12 cellular contexts compared by ENCODE assay signal in the genomic region with DNA sequence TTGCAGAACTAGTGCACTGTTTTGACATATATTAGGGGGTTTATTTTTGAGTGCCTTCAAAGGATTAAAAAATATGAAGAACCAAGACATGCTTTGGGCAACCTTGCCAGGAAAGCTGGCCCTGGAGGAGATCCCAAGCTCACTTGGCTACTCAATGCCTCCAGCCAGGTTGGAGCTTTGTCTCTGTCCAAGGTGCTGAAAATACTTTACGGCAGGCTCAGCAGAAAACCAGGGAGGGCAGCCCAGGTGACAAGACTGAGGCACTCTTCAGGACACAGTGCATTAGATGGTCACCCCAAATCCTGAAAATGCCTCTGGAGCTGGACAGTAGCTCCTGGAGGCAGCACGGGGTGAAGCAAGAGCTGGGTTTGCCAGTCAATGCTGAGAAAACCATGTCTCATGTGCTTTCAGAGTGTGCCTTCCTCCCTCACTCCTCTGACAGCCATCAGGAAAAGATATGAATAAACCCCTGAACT. TPM values are rescaled to one million over a fixed set of nuclear protein-coding genes. Genes with fewer than 3 reads are reported as not detected.
DNase-seq lines count a peak whose midpoint lies in the region; ATAC-seq and TF ChIP-seq lines count a peak whose summit lies in the region.
"Had no signal": no experiment of that assay in that cellular context is flagged by ENCODE, and none has a peak within 500 bp of the region (broad histone marks: within the 10 kb centered on the region; RNA-seq: fewer than 3 reads in every experiment).

No MANE protein-coding gene starts in this region.

- in situ Hi-C loops in KBM-7 (cut with MboI; ENCODE audit: low pct_unique_long_range_greater_than_20kb, low sequenced_read_pairs) (no loop called here), astrocyte of the cerebellum (cut with HindIII; ENCODE audit: low sequenced_read_pairs) (no loop called here)

- H2AFZ ChIP-seq in DND-41 (ENCODE audit: low read depth, low read length) = no peak overlapping the region

- peaks cover 27% of the 10 kb centered on the region for H3K27me3 ChIP-seq in DND-41 (ENCODE audit: insufficient read depth, low read length, poor library complexity)

- peaks cover 28% of the 10 kb centered on the region for H4K20me1 ChIP-seq in DND-41 (ENCODE audit: insufficient read depth, low read length)

- intact Hi-C loops in Right ventricle myocardium superior (cut with DNase I) = no loop called here

- H3K4me1 ChIP-seq in DND-41 (ENCODE audit: insufficient read depth, low read length) = peaks cover 18% of the 10 kb centered on the region

- H3K9ac ChIP-seq in DND-41 (ENCODE audit: low read depth, low read length) = no peak overlapping the region

- H3K27ac ChIP-seq in DND-41 (ENCODE audit: low read length) = no peak overlapping the region
- H3K27ac ChIP-seq: spleen had no signal

- H3K9me3 ChIP-seq in DND-41 (ENCODE audit: insufficient read depth, low read length, severe bottlenecking) = no peaks in the 10 kb centered on the region
- H3K9me3 ChIP-seq: spleen had no signal

- ATAC-seq in DND-41 (ENCODE audit: insufficient read depth, low read depth) (no peak), left lobe of liver (peak; percentile 51), HG03342 (IDR thresholded peaks at IDR 0.05; ENCODE audit: unreplicated experiment) (no peak), HG02973 (IDR thresholded peaks at IDR 0.05; ENCODE audit: unreplicated experiment) (no peak), Right ventricle myocardium superior (ENCODE audit: poor library complexity) (no peak)
- ATAC-seq: left ventricle myocardium superior, T-cell had no signal

- no peaks in the 10 kb centered on the region for H3K36me3 ChIP-seq in DND-41 (ENCODE audit: insufficient read depth, low read length)
- H3K36me3 ChIP-seq: spleen had no signal

- no peak for TF ChIP-seq CTCF in DND-41 (IDR thresholded peaks at IDR 0.05; ENCODE audit: borderline replicate concordance, extremely low read depth, low read length, poor library complexity, severe bottlenecking)
- TF ChIP-seq CTCF in astrocyte of the cerebellum (IDR thresholded peaks at IDR 0.05; ENCODE audit: low read depth, low read length, missing control alignments) = no peak

- peak; percentile 54 for DNase-seq in DND-41
- DNase-seq in KBM-7 = peak; percentile 57
- peak; percentile 26 for DNase-seq in astrocyte of the cerebellum (ENCODE audit: low read depth)
- no peak for DNase-seq in left lobe of liver (ENCODE audit: low spot score)
- DNase-seq in T-helper 9 cell = no peak
- DNase-seq in Right ventricle myocardium superior = no peak
- DNase-seq: left ventricle myocardium superior, spleen had no signal

- H3K4me2 ChIP-seq in DND-41 (ENCODE audit: insufficient read depth, low read length) = no peak overlapping the region

- H3K79me2 ChIP-seq in DND-41 (ENCODE audit: insufficient read depth, low read length) = no peaks in the 10 kb centered on the region

- no peak overlapping the region for H3K4me3 ChIP-seq in DND-41 (ENCODE audit: low read depth in 1 of 2, low read length in 2 of 2)
- no peak overlapping the region for H3K4me3 ChIP-seq in astrocyte of the cerebellum (ENCODE audit: low read depth, low read length)
- H3K4me3 ChIP-seq: spleen had no signal

RNA-seq across cellular contexts. Expression of a gene that starts 5.8 kb away (rescaled TPM):
- 0.28 TPM for total RNA-seq in left lobe of liver
- total RNA-seq in Right ventricle myocardium superior = 88.9 TPM

RNA-seq across cellular contexts. Expression of a gene that starts 6.9 kb away (rescaled TPM):
- total RNA-seq in left lobe of liver (8.7 TPM), Right ventricle myocardium superior (10.0 TPM)

RNA-seq across cellular contexts. Expression of a gene that starts 40.4 kb away (rescaled TPM):
- not detected for total RNA-seq in left lobe of liver
- not detected for total RNA-seq in Right ventricle myocardium superior
- total RNA-seq: left ventricle myocardium superior, subcutaneous adipose tissue had no signal

RNA-seq across cellular contexts. Expression of a gene that starts 44.3 kb away (rescaled TPM):
- total RNA-seq in left lobe of liver (29.1 TPM), Right ventricle myocardium superior (24.6 TPM)

Comparison
In these comparisons a context has a peak if more than half of its experiments do, and no peak if none do; other contexts are left out.
1. DNase-seq: peak in DND-41 (single experiment), KBM-7 (single experiment) and astrocyte of the cerebellum (single experiment); none in left lobe of liver (single experiment), T-helper 9 cell (single experiment) and Right ventricle myocardium superior (single experiment).
2. RNA of a gene that starts 5.8 kb away (total RNA-seq): 88.9 TPM in Right ventricle myocardium superior (single experiment); 0.28 TPM in left lobe of liver (single experiment); every median in the first group is over 10 times any median in the second.